In the genomic region with DNA sequence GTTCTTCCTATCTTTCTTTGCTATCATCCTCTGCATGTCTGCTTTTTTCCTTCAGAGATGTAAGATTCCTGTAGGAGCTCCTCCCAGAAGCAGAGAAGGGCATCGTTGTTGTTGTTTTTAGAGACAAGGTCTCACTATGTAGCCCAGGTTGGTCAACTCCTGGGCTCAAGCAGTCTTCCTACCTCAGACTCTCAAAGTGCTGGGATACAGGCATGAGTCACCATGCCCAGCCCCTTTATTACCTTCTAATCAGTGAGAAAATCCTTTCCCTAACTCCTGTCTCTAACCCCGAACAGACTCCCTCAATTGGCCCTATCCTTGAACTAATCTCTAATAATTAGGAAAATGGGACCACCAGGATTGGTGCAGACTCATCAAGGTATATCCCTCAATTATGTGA, we compare ENCODE assay signal across 21 cellular contexts.
A peak's percentile ranks its signal among the peaks of the same experiment; 100 is the strongest.
DNase-seq lines count a peak whose midpoint lies in the region; ATAC-seq and TF ChIP-seq lines count a peak whose summit lies in the region.
"Had no signal": no experiment of that assay in that cellular context is flagged by ENCODE, and none has a peak within 500 bp of the region (broad histone marks: within the 10 kb centered on the region; RNA-seq: fewer than 3 reads in every experiment).

No MANE protein-coding gene starts in this region.

- H3K27ac Mint-ChIP-seq in T-helper 17 cell: peak overlapping the region; percentile 22
- H3K27ac Mint-ChIP-seq: CD4-positive, CD25-positive, alpha-beta regulatory T cell; HFFc6 had no signal

- DNase-seq in NCI-H82 (lab: John Stamatoyannopoulos, UW) (peak; percentile 25), T-helper 17 cell (no peak), hepatocyte (ENCODE audit: low spot score) (no peak), mucosa of descending colon (no peak), COR-L47 (lab: John Stamatoyannopoulos, UW) (no peak)
- DNase-seq: ACHN; BE2C; C1 segment of cervical spinal cord; Caco-2; CD4-positive, CD25-positive, alpha-beta regulatory T cell; CD8-positive, alpha-beta memory T cell; GDM1; GOT3; H7; HFFc6 had no signal

- peak overlapping the region; percentile 40 for H3K27ac ChIP-seq in hepatocyte

- H3K79me2 ChIP-seq in hepatocyte: peaks cover 2% of the 10 kb centered on the region

- H3K9me2 ChIP-seq in hepatocyte (replicated peaks; ENCODE audit: insufficient read depth): no peaks in the 10 kb centered on the region

- H3K4me1 Mint-ChIP-seq in T-helper 17 cell: peaks cover 15% of the 10 kb centered on the region

- H3K4me2 ChIP-seq in hepatocyte: no peak overlapping the region

- WGBS in hepatocyte (ENCODE audit: low lambda C conversion rate, missing lambda C conversion rate): 32% methylated on average over 2 of the region's 2 CpGs

- H3K4me3 ChIP-seq in hepatocyte: no peak overlapping the region
- H3K4me3 ChIP-seq in mucosa of descending colon: no peak overlapping the region

- H3K4me1 ChIP-seq in hepatocyte (ENCODE audit: insufficient read depth) (peaks cover 10% of the 10 kb centered on the region), mucosa of descending colon (ENCODE audit: low read depth) (no peaks in the 10 kb centered on the region)
- H3K4me1 ChIP-seq: BE2C had no signal

- H2AFZ ChIP-seq in hepatocyte: no peak overlapping the region

- ATAC-seq in T-helper 17 cell (no peak), mucosa of descending colon (peak; percentile 66), GM21515 (IDR thresholded peaks at IDR 0.05; ENCODE audit: unreplicated experiment) (no peak), HG03097 (IDR thresholded peaks at IDR 0.05; ENCODE audit: low FRiP score, unreplicated experiment) (no peak), HG03039 (IDR thresholded peaks at IDR 0.05; ENCODE audit: unreplicated experiment) (no peak)
- ATAC-seq: HCT116, HepG2 had no signal

- no peaks in the 10 kb centered on the region for H3K27me3 ChIP-seq in hepatocyte

- H4K20me1 ChIP-seq in hepatocyte (ENCODE audit: insufficient read depth, poor library complexity, severe bottlenecking): no peaks in the 10 kb centered on the region

- no peak for TF ChIP-seq CTCF in hepatocyte (IDR thresholded peaks at IDR 0.05; ENCODE audit: poor library complexity)
- TF ChIP-seq CTCF in mucosa of descending colon (IDR thresholded peaks at IDR 0.05): no peak

- H3K9me3 ChIP-seq in T-helper 17 cell (ENCODE audit: control insufficient read depth, low read length, poor library complexity, severe bottlenecking): no peaks in the 10 kb centered on the region
- H3K9me3 ChIP-seq in hepatocyte (ENCODE audit: low read depth): no peaks in the 10 kb centered on the region
- no peaks in the 10 kb centered on the region for H3K9me3 ChIP-seq in mucosa of descending colon
- H3K9me3 ChIP-seq: BE2C, Caco-2 had no signal

- intact Hi-C loops in mucosa of descending colon (cut with DNase I, micrococcal nuclease): no loop called here

- H3K4me3 Mint-ChIP-seq in T-helper 17 cell: no peak overlapping the region
- H3K4me3 Mint-ChIP-seq: CD8-positive, alpha-beta memory T cell; HFFc6; IgD-negative memory B cell had no signal

- H3K27me3 Mint-ChIP-seq in T-helper 17 cell: no peaks in the 10 kb centered on the region
- H3K27me3 Mint-ChIP-seq: CD4-positive, CD25-positive, alpha-beta regulatory T cell; CD8-positive, alpha-beta memory T cell; IgD-negative memory B cell had no signal

- H3K36me3 Mint-ChIP-seq in T-helper 17 cell (ENCODE audit: low read depth): peaks cover 11% of the 10 kb centered on the region

- H3K36me3 ChIP-seq in hepatocyte (replicated peaks; ENCODE audit: insufficient read depth, low read depth): no peaks in the 10 kb centered on the region
- no peaks in the 10 kb centered on the region for H3K36me3 ChIP-seq in mucosa of descending colon (ENCODE audit: low read depth)
- H3K36me3 ChIP-seq: BE2C had no signal
